In the genomic region with DNA sequence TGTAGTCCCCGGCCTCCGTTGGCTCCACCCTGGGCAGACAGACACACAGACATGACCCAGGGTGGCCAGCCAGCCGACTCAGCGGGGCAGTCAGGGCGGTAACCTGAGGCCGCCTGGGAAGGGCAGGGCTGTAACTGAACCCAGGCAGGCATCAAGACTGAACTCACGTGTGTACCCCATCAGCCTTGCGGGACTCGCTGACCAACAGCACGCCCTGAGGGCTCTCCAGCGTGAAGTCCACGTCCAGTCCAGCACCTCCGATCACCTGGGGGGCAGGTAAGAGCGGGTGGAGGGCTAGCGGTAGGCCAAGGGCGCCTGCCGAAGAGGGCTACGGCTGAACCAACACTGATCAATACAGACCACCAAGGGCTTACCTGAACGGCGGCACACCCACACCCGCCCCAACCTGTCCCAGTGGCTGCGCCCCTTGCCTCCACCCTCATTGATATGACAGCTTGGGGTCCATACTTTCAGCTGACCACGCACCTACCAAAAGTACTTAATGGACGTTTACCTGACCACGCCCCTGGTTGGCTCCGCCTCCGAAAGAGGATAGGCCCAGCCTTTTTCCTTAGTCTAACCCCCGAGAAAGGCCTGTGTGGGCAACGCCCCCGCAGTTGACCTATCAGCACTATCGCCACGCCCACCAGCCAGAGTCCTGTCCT, we compare ENCODE assay signal across 8 cellular contexts. TPM values are rescaled to one million over a fixed set of nuclear protein-coding genes. Genes with fewer than 3 reads are reported as not detected.
DNase-seq lines count a peak whose midpoint lies in the region; FAIRE-seq and TF ChIP-seq lines count a peak whose summit lies in the region.

No MANE protein-coding gene starts in this region.

- POLR2A ChIA-PET in AG04450 (lab: Yijun Ruan, JAX): interaction anchor here (0.6 to 2.0 kb wide), 10 partner anchors 14 to 246 kb away, joined by 3 to 27 read pairs (median 10); a partner anchor contains a TSS

- H3K9ac ChIP-seq in kidney (ENCODE audit: low read length in 2 of 2): peak overlapping the region in 1 of 2 donors; percentile 87

- CTCF ChIA-PET in AG04450 (lab: Charles Lee): interaction anchor here (0.8 to 3.3 kb wide), 7 partner anchors 9 to 118 kb away, joined by 3 to 38 read pairs (median 7); a partner anchor contains a TSS

- FAIRE-seq in kidney (lab: Jason Lieb, UNC): peak; percentile 92

- no peaks in the 10 kb centered on the region for H3K27me3 ChIP-seq in AG04450 (ENCODE audit: control insufficient read depth, insufficient read depth, low read length)

- H3K36me3 ChIP-seq in kidney (ENCODE audit: control insufficient read depth in 1 of 2, insufficient read depth in 2 of 2, low read length in 2 of 2): peaks cover 8 to 16% of the 10 kb centered on the region in 2 donors

- H3K4me1 ChIP-seq in kidney (ENCODE audit: control insufficient read depth in 1 of 2, insufficient read depth in 1 of 2, low read depth in 1 of 2, low read length in 2 of 2): peaks cover 9 to 10% of the 10 kb centered on the region in 2 donors

- intact Hi-C loops in kidney (cut with DNase I): no loop called here

- H3K4me3 ChIP-seq in AG04450 (ENCODE audit: low read depth, low read length): peak overlapping the region; percentile 52
- peak overlapping the region; percentile 59 for H3K4me3 ChIP-seq in HFF-Myc (replicated peaks; ENCODE audit: low read depth, low read length)
- H3K4me3 ChIP-seq in astrocyte of the cerebellum (ENCODE audit: low read depth, low read length): peak overlapping the region; percentile 67
- peak overlapping the region; percentile 74 to 82 for H3K4me3 ChIP-seq in kidney (ENCODE audit: low read length in 2 of 2)

- H3K27ac ChIP-seq in AG04450 (ENCODE audit: low read depth, low read length): peak overlapping the region; percentile 47
- H3K27ac ChIP-seq in kidney (ENCODE audit: low read depth in 2 of 2, low read length in 2 of 2): peak overlapping the region; percentile 98 to 100
- H3K27ac ChIP-seq in substantia nigra (ENCODE audit: low read depth, low read length, poor library complexity, severe bottlenecking): peak overlapping the region; percentile 100

- H3K9me3 ChIP-seq in AG04450 (ENCODE audit: control insufficient read depth, insufficient read depth, low read length) (peaks cover 12% of the 10 kb centered on the region), kidney (ENCODE audit: control insufficient read depth in 1 of 2, low read length in 2 of 2) (peaks cover 0 to 7% of the 10 kb centered on the region in 2 donors)

- TF ChIP-seq CTCF in AG04450 (IDR thresholded peaks at IDR 0.05; ENCODE audit: low read depth, low read length) (no peak), HFF-Myc (IDR thresholded peaks at IDR 0.05; ENCODE audit: low read depth, low read length, missing control alignments) (no peak), astrocyte of the cerebellum (IDR thresholded peaks at IDR 0.05; ENCODE audit: low read depth, low read length, missing control alignments) (no peak), kidney (IDR thresholded peaks at IDR 0.05; ENCODE audit: borderline replicate concordance, extremely low read depth, insufficient read depth) (no peak)

- in situ Hi-C loops in astrocyte of the cerebellum (cut with HindIII; ENCODE audit: low sequenced_read_pairs): no loop called here

- DNase-seq in AG04450 (ENCODE audit: low read depth, low spot score): no peak
- no peak for DNase-seq in HFF-Myc (ENCODE audit: extremely low read depth, low read depth)
- DNase-seq in astrocyte of the cerebellum (ENCODE audit: low read depth): no peak
- DNase-seq in kidney: no peak
- DNase-seq in substantia nigra (lab: John Stamatoyannopoulos, UW): peak in 7 of 49 donors; percentile 14 to 58 (median 48)
- no peak for DNase-seq in NCI-H2196 (lab: John Stamatoyannopoulos, UW; ENCODE audit: unreplicated experiment)
- no peak for DNase-seq in NCI-H1048 (lab: John Stamatoyannopoulos, UW)
- no peak for DNase-seq in SIG-M5 (lab: John Stamatoyannopoulos, UW)

RNA-seq across cellular contexts. Expression of a gene that starts 0.8 kb away (rescaled TPM):
- polyA plus RNA-seq in AG04450 (2011; rRNA removed) (42.4 and 48.4 TPM in 2 replicates), kidney (ENCODE audit: insufficient read depth, low read depth, low replicate concordance) (60.6 TPM)
- 15.7 and 19.2 TPM in 2 replicates for polyA minus RNA-seq in AG04450 (2011; rRNA and poly(A)+ RNA removed)
- 36.0 TPM for total RNA-seq in kidney

RNA-seq across cellular contexts. Expression of a gene that starts 13.0 kb away (rescaled TPM):
- 0.45 and 0.67 TPM in 2 replicates for polyA plus RNA-seq in AG04450 (2011; rRNA removed)
- 0.28 and 0.48 TPM in 2 replicates for polyA minus RNA-seq in AG04450 (2011; rRNA and poly(A)+ RNA removed)
- total RNA-seq in kidney: 3.3 TPM
- 2.4 TPM for polyA plus RNA-seq in kidney (ENCODE audit: insufficient read depth, low read depth, low replicate concordance)

RNA-seq across cellular contexts. Expression of a gene that starts 36.1 kb away (rescaled TPM):
- polyA plus RNA-seq in AG04450 (2011; rRNA removed) (23.5 and 26.0 TPM in 2 replicates), kidney (ENCODE audit: insufficient read depth, low read depth, low replicate concordance) (21.9 TPM)
- polyA minus RNA-seq in AG04450 (2011; rRNA and poly(A)+ RNA removed): 36.7 and 42.1 TPM in 2 replicates
- 41.2 TPM for total RNA-seq in kidney

Comparison
In these comparisons a context has a peak if more than half of its experiments do, and no peak if none do; other contexts are left out.
1. H3K27ac ChIP-seq: peak in every context shown above with its lines; median percentile 100 in substantia nigra; 99 in kidney; 47 in AG04450.